ENCODE assay signal across 24 cellular contexts in genomic region chr4:76543378-76543777, GRCh38.
"Had no signal": no experiment of that assay in that cellular context is flagged by ENCODE, and none has a peak within 500 bp of the region (broad histone marks: within the 10 kb centered on the region; RNA-seq: fewer than 3 reads in every experiment).

No MANE protein-coding gene starts in this region.

- DNase-seq: occipital lobe; ovary; posterior cingulate gyrus; psoas muscle; right cardiac atrium; right lobe of liver; sigmoid colon; small intestine; stimulated activated CD4-positive, alpha-beta T cell treated with anti-CD3 and anti-CD28 coated beads, Interleukin-15, amount 100 ng/mL, for 24 hours; stimulated activated CD4-positive, alpha-beta T cell treated with anti-CD3 and anti-CD28 coated beads, Interleukin-2, amount 100 ng/mL, for 24 hours; stimulated activated CD4-positive, alpha-beta T cell treated with anti-CD3 and anti-CD28 coated beads, Interleukin-2, amount 100 ng/mL, for 48 hours; stimulated activated CD4-positive, alpha-beta T cell treated with anti-CD3 and anti-CD28 coated beads, Interleukin-4, amount 100 ng/mL, for 24 hours; stimulated activated naive B cell treated with anti-CD40 and anti-IgM and Interleukin-4, amounts not matched to agents 10 μg/mL and 1 μg/mL and 100 μg/mL, for 72 hours; stimulated activated naive CD4-positive, alpha-beta T cell treated with Interleukin-2 at 50 U/mL for 16 hours; stomach; thyroid gland; trophoblast cell; upper lobe of left lung had no signal

- H3K27ac ChIP-seq: neural progenitor cell, ovary, parathyroid adenoma, psoas muscle, right lobe of liver, sigmoid colon, stomach, thoracic aorta, thyroid gland, tibial nerve, upper lobe of left lung, vagina had no signal

- H3K4me2 ChIP-seq: neural progenitor cell had no signal

- H2AFZ ChIP-seq: neural progenitor cell, parathyroid adenoma had no signal

- H3K36me3 ChIP-seq: neural progenitor cell, ovary, right lobe of liver, sigmoid colon, stomach, thoracic aorta, thyroid gland, tibial nerve, upper lobe of left lung, vagina had no signal

- ATAC-seq: psoas muscle; right cardiac atrium; right lobe of liver; stimulated activated naive B cell treated with anti-CD40 and anti-IgM and Interleukin-4, amounts not matched to agents 10 μg/mL and 1 μg/mL and 100 μg/mL, for 72 hours had no signal

- H3K27me3 ChIP-seq: neural progenitor cell, ovary, right lobe of liver, sigmoid colon, stomach, thyroid gland, tibial nerve, upper lobe of left lung, vagina had no signal

- H3K4me3 ChIP-seq: neural progenitor cell, ovary, psoas muscle, right lobe of liver, sigmoid colon, stomach, thoracic aorta, thyroid gland, tibial nerve, upper lobe of left lung, vagina had no signal

- FAIRE-seq: small intestine, urothelium cell line had no signal

- H3K79me2 ChIP-seq: parathyroid adenoma had no signal

- H3K4me1 ChIP-seq: parathyroid adenoma, psoas muscle, vagina had no signal

- H3K9me3 ChIP-seq: ovary, psoas muscle, right lobe of liver, sigmoid colon, stomach, thoracic aorta, thyroid gland, tibial nerve, upper lobe of left lung, vagina had no signal

- H3K9ac ChIP-seq: neural progenitor cell, parathyroid adenoma had no signal
